ENCODE assay signal across 7 cellular contexts in the genomic region with DNA sequence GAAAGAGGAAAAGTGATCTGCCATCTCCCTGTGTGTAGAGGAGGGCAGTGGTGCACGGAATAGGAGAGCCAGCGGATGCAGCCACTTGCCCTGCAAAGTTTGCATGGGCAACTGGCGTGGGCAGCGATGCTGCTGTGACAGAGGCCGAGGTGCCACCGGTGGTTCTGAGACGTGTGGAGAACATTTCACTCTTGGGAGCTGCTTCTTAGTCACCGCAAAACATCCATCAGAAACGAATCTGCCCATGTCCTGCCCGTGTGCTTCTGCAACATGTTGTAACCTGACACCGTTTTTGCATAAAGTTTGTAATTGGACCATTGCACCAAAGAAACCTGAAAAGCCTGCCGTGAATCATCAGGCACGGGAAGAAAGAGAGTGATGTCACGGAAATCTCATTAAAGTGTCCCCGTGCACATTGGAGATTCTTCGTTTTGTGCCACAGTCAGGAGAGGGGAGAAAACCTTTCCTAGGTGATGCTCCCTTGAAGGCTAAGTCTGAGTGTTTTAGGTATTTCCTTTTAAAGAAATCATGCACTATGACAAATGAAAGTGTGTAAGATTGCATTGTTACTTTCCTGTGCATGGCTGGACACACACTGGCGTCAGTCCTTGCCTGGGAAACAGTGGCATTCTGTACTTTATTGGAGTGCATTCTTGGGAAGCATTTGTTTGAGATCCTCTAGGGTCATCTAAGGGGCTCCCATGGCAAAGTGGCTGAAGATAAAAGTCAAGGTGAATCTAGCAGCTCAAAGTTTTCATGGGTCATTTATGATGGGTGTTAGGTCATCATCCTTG.
DNase-seq lines count a peak whose midpoint lies in the region; ATAC-seq, FAIRE-seq and TF ChIP-seq lines count a peak whose summit lies in the region.

No MANE protein-coding gene starts in this region.

- TF ChIP-seq CTCF in osteocyte (IDR thresholded peaks at IDR 0.05), result no peak

- peak; percentile 76 for FAIRE-seq in HTR-8/SVneo (lab: Jason Lieb, UNC)

- H3K4me1 Mint-ChIP-seq in osteocyte (ENCODE audit: unreplicated experiment), result peaks cover 30% of the 10 kb centered on the region

- ATAC-seq in GM18502 (IDR thresholded peaks at IDR 0.05; ENCODE audit: poor library complexity, unreplicated experiment), result peak; percentile 32

- no peaks in the 10 kb centered on the region for H3K36me3 Mint-ChIP-seq in osteocyte (ENCODE audit: unreplicated experiment)

- H3K27ac Mint-ChIP-seq in osteocyte (ENCODE audit: unreplicated experiment), result peak overlapping the region; percentile 66

- no peaks in the 10 kb centered on the region for H3K27me3 Mint-ChIP-seq in osteocyte (ENCODE audit: unreplicated experiment)

- DNase-seq in HTR-8/SVneo (ENCODE audit: insufficient read length, low spot score) (peak; percentile 85), RKO (ENCODE audit: low spot score) (peak; percentile 90), fibroblast of gingiva (ENCODE audit: low read depth) (peak; percentile 90), osteocyte (ENCODE audit: extremely low spot score, unreplicated experiment) (no peak), UCSD-AML1 (lab: John Stamatoyannopoulos, UW; ENCODE audit: unreplicated experiment) (no peak), NCI-H1092 (lab: John Stamatoyannopoulos, UW) (no peak)

- no peaks in the 10 kb centered on the region for H3K9me3 Mint-ChIP-seq in osteocyte (ENCODE audit: unreplicated experiment)

- peak overlapping the region; percentile 20 for H3K4me3 Mint-ChIP-seq in osteocyte (ENCODE audit: unreplicated experiment)

Comparison
In these comparisons a context has a peak if more than half of its experiments do, and no peak if none do; other contexts are left out.
1. DNase-seq: peak in HTR-8/SVneo (single experiment), RKO (single experiment) and fibroblast of gingiva (single experiment); none in osteocyte (single experiment), UCSD-AML1 (single experiment) and NCI-H1092 (single experiment).